In genomic region chr10:79266092-79266491, GRCh38 we compare ENCODE assay signal across 8 cellular contexts.
DNase-seq lines count a peak whose midpoint lies in the region; ATAC-seq and TF ChIP-seq lines count a peak whose summit lies in the region.

No MANE protein-coding gene starts in this region.

- BruUV-seq in PC-3 (replicated peaks; lab: Mats Ljungman, UMichigan), result no TSS peak

- POLR2A ChIA-PET in HEK293 (lab: Yijun Ruan, JAX) (no interaction called here), PC-3 (lab: Charles Lee; ENCODE audit: unreplicated experiment) (no interaction called here)

- no peaks in the 10 kb centered on the region for H4K20me1 ChIP-seq in PC-3 (ENCODE audit: low read length)

- peak overlapping the region; percentile 63; the same call in 1 of the 2 replicates for H3K9ac ChIP-seq in PC-3 (ENCODE audit: low read length)

- TF ChIP-seq CTCF in HEK293 (tag by site-specific recombination; IDR thresholded peaks at IDR 0.05), result no peak
- no peak for TF ChIP-seq CTCF in PC-3 (conservative IDR thresholded peaks at IDR 0.05; ENCODE audit: low read depth, low read length)
- no peak for TF ChIP-seq CTCF in thyroid gland (IDR thresholded peaks at IDR 0.05)
- TF ChIP-seq CTCF in lower leg skin (IDR thresholded peaks at IDR 0.05), result no peak

- no peak for TF ChIP-seq POLR2A in thyroid gland (IDR thresholded peaks at IDR 0.05)
- TF ChIP-seq POLR2A in lower leg skin (IDR thresholded peaks at IDR 0.05), result no peak

- H3K36me3 ChIP-seq in HEK293 (ENCODE audit: control insufficient read depth in 2 of 2, insufficient read depth in 1 of 2, low read length in 2 of 2) (peaks cover 0 to 3% of the 10 kb centered on the region in 2 experiments; a peak in 1 of 3 replicates), PC-3 (ENCODE audit: low read depth, low read length) (0 out of 2 replicates have a peak, but pooled peaks cover 6% of the 10 kb centered on the region), thyroid gland (no peaks in the 10 kb centered on the region)

- H3K9me2 ChIP-seq in PC-3 (replicated peaks; ENCODE audit: low read length), result no peaks in the 10 kb centered on the region

- H2AFZ ChIP-seq in PC-3 (ENCODE audit: low read length), result no peak overlapping the region

- peak overlapping the region; percentile 2; the same call in 1 of the 2 replicates for H3K4me2 ChIP-seq in PC-3 (ENCODE audit: low read length)

- peaks cover 1% of the 10 kb centered on the region; the same call in 1 of the 2 replicates for H3K4me1 ChIP-seq in HEK293 (ENCODE audit: control insufficient read depth, insufficient read depth, low read length)
- H3K4me1 ChIP-seq in PC-3 (ENCODE audit: insufficient read depth, low read length), result peaks cover 56% of the 10 kb centered on the region
- H3K4me1 ChIP-seq in thyroid gland, result peaks cover 35 to 76% of the 10 kb centered on the region in 2 donors

- H3K27ac ChIP-seq in HEK293 (ENCODE audit: extremely low read depth, low read depth, low read length) (no peak overlapping the region), PC-3 (ENCODE audit: low read length) (peak overlapping the region; percentile 78), thyroid gland (peak overlapping the region in 2 of 3 donors; percentile 54 to 66)

- H3K79me2 ChIP-seq in PC-3 (ENCODE audit: low read length), result peaks cover 7% of the 10 kb centered on the region

- peak; percentile 46 for ATAC-seq in GM18502 (IDR thresholded peaks at IDR 0.05; ENCODE audit: poor library complexity, unreplicated experiment)
- ATAC-seq in PC-3, result no peak

- DNase-seq in PC-3 (no peak), germinal center (ENCODE audit: low spot score) (peak; percentile 72), thyroid gland (peak in 1 of 2 donors; percentile 33), putamen (ENCODE audit: low spot score) (no peak), lower leg skin (ENCODE audit: low spot score in 2 of 2) (no peak), mesenteric fat pad (ENCODE audit: low spot score) (no peak)

- H3K9me3 ChIP-seq in HEK293 (ENCODE audit: control insufficient read depth, insufficient read depth, low read depth, low read length) (no peaks in the 10 kb centered on the region), PC-3 (ENCODE audit: low read length) (no peaks in the 10 kb centered on the region), thyroid gland (no peaks in the 10 kb centered on the region)

- H3K4me3 ChIP-seq in HEK293 (ENCODE audit: low read depth, low read length) (no peak overlapping the region), PC-3 (ENCODE audit: low read length) (no peak overlapping the region), thyroid gland (replicated peaks in 1 of 3) (no peak overlapping the region), lower leg skin (ENCODE audit: low read depth, poor library complexity, severe bottlenecking) (no peak overlapping the region)

- no peaks in the 10 kb centered on the region for H3F3A ChIP-seq in PC-3 (ENCODE audit: low read length, unreplicated experiment)

- CTCF ChIA-PET in HEK293 (lab: Yijun Ruan, JAX) (no interaction called here), PC-3 (lab: Charles Lee) (no interaction called here)

- 50 to 70% methylated on average over 6 of the region's 6 CpGs for WGBS in thyroid gland, 2 donors
- 65 to 66% methylated on average over 6 of the region's 6 CpGs for WGBS in lower leg skin, 2 donors

- intact Hi-C loops in PC-3 (cut with micrococcal nuclease), result loop anchor here (2.0 kb wide), 1 partner anchor 23 kb away; no protein-coding TSS in a partner anchor
- intact Hi-C loops in thyroid gland (cut with DNase I), result no loop called here
- intact Hi-C loops in lower leg skin (cut with DNase I; ENCODE audit: low total_unique reads), result no loop called here

- H3K27me3 ChIP-seq in PC-3 (ENCODE audit: low read length) (no peaks in the 10 kb centered on the region), thyroid gland (no peaks in the 10 kb centered on the region)

TF ChIP-seq in HEK293, 187 proteins besides CTCF, POLR2A, EP300 and RAD21:
- TF ChIP-seq ZNF629 (tag by site-specific recombination; IDR thresholded peaks at IDR 0.05) (0 out of 2 replicates have a peak, but pooled peaks have one; percentile 24), KLF1 (tag by site-specific recombination; IDR thresholded peaks at IDR 0.05) (peak; percentile 67; the same call in 1 of the 2 replicates), PRDM10 (tag by site-specific recombination; IDR thresholded peaks at IDR 0.05) (peak; percentile 34; the same call in 1 of the 2 replicates), ZFHX2 (tag by site-specific recombination; conservative IDR thresholded peaks at IDR 0.05) (peak; percentile 67), KLF9 (tag by site-specific recombination; IDR thresholded peaks at IDR 0.05; ENCODE audit: low read depth) (0 out of 2 replicates have a peak, but pooled peaks have one; percentile 19), ZNF473 (tag by site-specific recombination; IDR thresholded peaks at IDR 0.05) (no peak), EGR2 (tag by site-specific recombination; IDR thresholded peaks at IDR 0.05; ENCODE audit: low read depth) (peak; percentile 21; the same call in 1 of the 2 replicates), ZNF692 (tag by site-specific recombination; IDR thresholded peaks at IDR 0.05) (0 out of 2 replicates have a peak, but pooled peaks have one; percentile 24), TRIM28 (IDR thresholded peaks at IDR 0.05; ENCODE audit: borderline replicate concordance, low read length) (no peak)
